ENCODE assay signal across 16 cellular contexts in genomic region chr10:132347211-132347930, GRCh38. TPM values are rescaled to one million over a fixed set of nuclear protein-coding genes. Genes with fewer than 3 reads are reported as not detected.
A peak's percentile ranks its signal among the peaks of the same experiment; 100 is the strongest.
DNase-seq lines count a peak whose midpoint lies in the region; ATAC-seq and TF ChIP-seq lines count a peak whose summit lies in the region.
"Had no signal": no experiment of that assay in that cellular context is flagged by ENCODE, and none has a peak within 500 bp of the region (broad histone marks: within the 10 kb centered on the region; RNA-seq: fewer than 3 reads in every experiment).

No MANE protein-coding gene starts in this region.

- H3K9ac ChIP-seq in neural progenitor cell = no peak overlapping the region

- H3K36me3 ChIP-seq in neural progenitor cell = no peaks in the 10 kb centered on the region
- H3K36me3 ChIP-seq: MG63 had no signal

- no peak overlapping the region for H2AFZ ChIP-seq in neural progenitor cell (replicated peaks)

- no peaks in the 10 kb centered on the region for H3K27me3 ChIP-seq in neural progenitor cell
- H3K27me3 ChIP-seq: MG63 had no signal

- TF ChIP-seq CTCF in WTC11 (IDR thresholded peaks at IDR 0.05) = no peak
- no peak for TF ChIP-seq CTCF in neural progenitor cell (IDR thresholded peaks at IDR 0.05)

- H3K9me3 ChIP-seq in neural progenitor cell (ENCODE audit: low read depth) = no peaks in the 10 kb centered on the region
- H3K9me3 ChIP-seq: MG63 had no signal

- no peaks in the 10 kb centered on the region for H3K4me1 ChIP-seq in neural progenitor cell

- peak overlapping the region; percentile 71; the same call in 1 of the 2 replicates for H3K27ac Mint-ChIP-seq in WTC11
- peak overlapping the region; percentile 66 for H3K27ac Mint-ChIP-seq in neural progenitor cell
- H3K27ac Mint-ChIP-seq in stimulated activated naive B cell treated with anti-CD40 and anti-IgM and Interleukin-4, amounts not matched to agents 10 μg/mL and 1 μg/mL and 100 μg/mL, for 72 hours = peak overlapping the region; percentile 1

- CTCF ChIA-PET in WTC11 (lab: Charles Lee) = interaction anchor here (1.2 to 2.1 kb wide), 2 partner anchors 13 to 35 kb away, joined by 3 to 14 read pairs; no protein-coding TSS in a partner anchor

- H3K79me2 ChIP-seq in neural progenitor cell (ENCODE audit: low read depth) = no peaks in the 10 kb centered on the region

- H3K36me3 Mint-ChIP-seq in WTC11 = no peaks in the 10 kb centered on the region
- peaks cover 17% of the 10 kb centered on the region for H3K36me3 Mint-ChIP-seq in neural progenitor cell
- peaks cover 29 to 42% of the 10 kb centered on the region in 2 donors for H3K36me3 Mint-ChIP-seq in stimulated activated naive B cell treated with anti-CD40 and anti-IgM and Interleukin-4, amounts not matched to agents 10 μg/mL and 1 μg/mL and 100 μg/mL, for 72 hours

- no peak overlapping the region for H3K27ac ChIP-seq in neural progenitor cell

- H3K9me3 Mint-ChIP-seq in WTC11 (no peaks in the 10 kb centered on the region), neural progenitor cell (peaks cover 2% of the 10 kb centered on the region)
- peaks cover 0 to 2% of the 10 kb centered on the region in 2 donors for H3K9me3 Mint-ChIP-seq in stimulated activated naive B cell treated with anti-CD40 and anti-IgM and Interleukin-4, amounts not matched to agents 10 μg/mL and 1 μg/mL and 100 μg/mL, for 72 hours

- H3K4me1 Mint-ChIP-seq in WTC11 (no peaks in the 10 kb centered on the region), neural progenitor cell (peaks cover 12% of the 10 kb centered on the region)
- H3K4me1 Mint-ChIP-seq in stimulated activated naive B cell treated with anti-CD40 and anti-IgM and Interleukin-4, amounts not matched to agents 10 μg/mL and 1 μg/mL and 100 μg/mL, for 72 hours = peaks cover 10 to 17% of the 10 kb centered on the region in 2 donors
- H3K4me1 Mint-ChIP-seq: CD4-positive, CD25-positive, alpha-beta regulatory T cell had no signal

- H3K4me2 ChIP-seq in neural progenitor cell = no peak overlapping the region

- H3K27me3 Mint-ChIP-seq in WTC11 (ENCODE audit: low read depth) (peaks cover 7% of the 10 kb centered on the region), neural progenitor cell (ENCODE audit: insufficient read depth, low read depth) (peaks cover 6% of the 10 kb centered on the region)
- no peaks in the 10 kb centered on the region for H3K27me3 Mint-ChIP-seq in stimulated activated naive B cell treated with anti-CD40 and anti-IgM and Interleukin-4, amounts not matched to agents 10 μg/mL and 1 μg/mL and 100 μg/mL, for 72 hours
- H3K27me3 Mint-ChIP-seq: CD4-positive, CD25-positive, alpha-beta regulatory T cell had no signal

- no peaks in the 10 kb centered on the region for H3F3A ChIP-seq in neural progenitor cell (ENCODE audit: low read depth)

- H3K4me3 Mint-ChIP-seq in WTC11 (no peak overlapping the region), neural progenitor cell (no peak overlapping the region)
- no peak overlapping the region for H3K4me3 Mint-ChIP-seq in stimulated activated naive B cell treated with anti-CD40 and anti-IgM and Interleukin-4, amounts not matched to agents 10 μg/mL and 1 μg/mL and 100 μg/mL, for 72 hours
- H3K4me3 Mint-ChIP-seq: CD4-positive, CD25-positive, alpha-beta regulatory T cell had no signal

- POLR2A ChIA-PET in WTC11 (lab: Charles Lee) = no interaction called here

- no peak overlapping the region for H3K4me3 ChIP-seq in neural progenitor cell
- H3K4me3 ChIP-seq: MG63 had no signal

- DNase-seq in NCI-H2107 treated with DMSO at 0.1 percent for 48 hours (lab: John Stamatoyannopoulos, UW; ENCODE audit: unreplicated experiment) (peak; percentile 22), NCI-H2107 (lab: John Stamatoyannopoulos, UW) (no peak), WTC11 (ENCODE audit: low spot score) (no peak), neural progenitor cell (ENCODE audit: low spot score) (no peak), NCI-H1694 treated with DMSO at 0.1 percent for 48 hours (lab: John Stamatoyannopoulos, UW) (no peak), MV-4-11 (lab: John Stamatoyannopoulos, UW) (no peak)
- no peak for DNase-seq in stimulated activated naive B cell treated with anti-CD40 and anti-IgM and Interleukin-4, amounts not matched to agents 10 μg/mL and 1 μg/mL and 100 μg/mL, for 72 hours
- DNase-seq: CD4-positive, CD25-positive, alpha-beta regulatory T cell; DMS79; MG63; NCI-H1105; NCI-H2081; NCI-H226; NCI-H69; PC-3 had no signal

- no peaks in the 10 kb centered on the region for H4K20me1 ChIP-seq in neural progenitor cell (ENCODE audit: low read depth)

- ATAC-seq in WTC11 (no peak), GM21390 (IDR thresholded peaks at IDR 0.05; ENCODE audit: unreplicated experiment) (no peak)
- ATAC-seq in stimulated activated naive B cell treated with anti-CD40 and anti-IgM and Interleukin-4, amounts not matched to agents 10 μg/mL and 1 μg/mL and 100 μg/mL, for 72 hours (replicated peaks) = peak; percentile 31 to 64
- ATAC-seq: PC-3 had no signal

TF ChIP-seq in WTC11, 78 proteins besides CTCF, POLR2A, EP300 and RAD21 (continues in another document):
- TF ChIP-seq, protein P1, sequence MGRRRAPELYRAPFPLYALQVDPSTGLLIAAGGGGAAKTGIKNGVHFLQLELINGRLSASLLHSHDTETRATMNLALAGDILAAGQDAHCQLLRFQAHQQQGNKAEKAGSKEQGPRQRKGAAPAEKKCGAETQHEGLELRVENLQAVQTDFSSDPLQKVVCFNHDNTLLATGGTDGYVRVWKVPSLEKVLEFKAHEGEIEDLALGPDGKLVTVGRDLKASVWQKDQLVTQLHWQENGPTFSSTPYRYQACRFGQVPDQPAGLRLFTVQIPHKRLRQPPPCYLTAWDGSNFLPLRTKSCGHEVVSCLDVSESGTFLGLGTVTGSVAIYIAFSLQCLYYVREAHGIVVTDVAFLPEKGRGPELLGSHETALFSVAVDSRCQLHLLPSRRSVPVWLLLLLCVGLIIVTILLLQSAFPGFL (CRISPR knock-in tag; IDR thresholded peaks at IDR 0.05; ENCODE audit: borderline replicate concordance) = no peak
- TF ChIP-seq, protein P2, sequence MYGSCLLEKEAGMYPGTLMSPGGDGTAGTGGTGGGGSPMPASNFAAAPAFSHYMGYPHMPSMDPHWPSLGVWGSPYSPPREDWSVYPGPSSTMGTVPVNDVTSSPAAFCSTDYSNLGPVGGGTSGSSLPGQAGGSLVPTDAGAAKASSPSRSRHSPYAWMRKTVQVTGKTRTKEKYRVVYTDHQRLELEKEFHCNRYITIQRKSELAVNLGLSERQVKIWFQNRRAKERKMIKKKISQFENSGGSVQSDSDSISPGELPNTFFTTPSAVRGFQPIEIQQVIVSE (CRISPR knock-in tag; IDR thresholded peaks at IDR 0.05; ENCODE audit: borderline replicate concordance) = no peak
- TF ChIP-seq ZNF317 (CRISPR knock-in tag; IDR thresholded peaks at IDR 0.05; ENCODE audit: borderline replicate concordance, low read depth) = no peak
- TF ChIP-seq, protein P3, sequence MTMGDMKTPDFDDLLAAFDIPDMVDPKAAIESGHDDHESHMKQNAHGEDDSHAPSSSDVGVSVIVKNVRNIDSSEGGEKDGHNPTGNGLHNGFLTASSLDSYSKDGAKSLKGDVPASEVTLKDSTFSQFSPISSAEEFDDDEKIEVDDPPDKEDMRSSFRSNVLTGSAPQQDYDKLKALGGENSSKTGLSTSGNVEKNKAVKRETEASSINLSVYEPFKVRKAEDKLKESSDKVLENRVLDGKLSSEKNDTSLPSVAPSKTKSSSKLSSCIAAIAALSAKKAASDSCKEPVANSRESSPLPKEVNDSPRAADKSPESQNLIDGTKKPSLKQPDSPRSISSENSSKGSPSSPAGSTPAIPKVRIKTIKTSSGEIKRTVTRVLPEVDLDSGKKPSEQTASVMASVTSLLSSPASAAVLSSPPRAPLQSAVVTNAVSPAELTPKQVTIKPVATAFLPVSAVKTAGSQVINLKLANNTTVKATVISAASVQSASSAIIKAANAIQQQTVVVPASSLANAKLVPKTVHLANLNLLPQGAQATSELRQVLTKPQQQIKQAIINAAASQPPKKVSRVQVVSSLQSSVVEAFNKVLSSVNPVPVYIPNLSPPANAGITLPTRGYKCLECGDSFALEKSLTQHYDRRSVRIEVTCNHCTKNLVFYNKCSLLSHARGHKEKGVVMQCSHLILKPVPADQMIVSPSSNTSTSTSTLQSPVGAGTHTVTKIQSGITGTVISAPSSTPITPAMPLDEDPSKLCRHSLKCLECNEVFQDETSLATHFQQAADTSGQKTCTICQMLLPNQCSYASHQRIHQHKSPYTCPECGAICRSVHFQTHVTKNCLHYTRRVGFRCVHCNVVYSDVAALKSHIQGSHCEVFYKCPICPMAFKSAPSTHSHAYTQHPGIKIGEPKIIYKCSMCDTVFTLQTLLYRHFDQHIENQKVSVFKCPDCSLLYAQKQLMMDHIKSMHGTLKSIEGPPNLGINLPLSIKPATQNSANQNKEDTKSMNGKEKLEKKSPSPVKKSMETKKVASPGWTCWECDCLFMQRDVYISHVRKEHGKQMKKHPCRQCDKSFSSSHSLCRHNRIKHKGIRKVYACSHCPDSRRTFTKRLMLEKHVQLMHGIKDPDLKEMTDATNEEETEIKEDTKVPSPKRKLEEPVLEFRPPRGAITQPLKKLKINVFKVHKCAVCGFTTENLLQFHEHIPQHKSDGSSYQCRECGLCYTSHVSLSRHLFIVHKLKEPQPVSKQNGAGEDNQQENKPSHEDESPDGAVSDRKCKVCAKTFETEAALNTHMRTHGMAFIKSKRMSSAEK (CRISPR knock-in tag; IDR thresholded peaks at IDR 0.05; ENCODE audit: borderline replicate concordance) = no peak
- TF ChIP-seq IRF1 (CRISPR knock-in tag; IDR thresholded peaks at IDR 0.05) = no peak
- no peak for TF ChIP-seq CREM (CRISPR knock-in tag; IDR thresholded peaks at IDR 0.05)
- TF ChIP-seq EMX1 (CRISPR knock-in tag; IDR thresholded peaks at IDR 0.05) = no peak

RNA-seq across cellular contexts. Expression of gene LRRC27, which starts 15.4 kb away (rescaled TPM):
- total RNA-seq in WTC11 (2021) = 4.0 to 4.6 TPM (median 4.4 TPM) in 3 replicates
- 8.0 and 16.9 TPM in 2 replicates for total RNA-seq in neural progenitor cell (ENCODE audit: low replicate concordance)

RNA-seq across cellular contexts. Expression of gene STK32C, which starts 39.6 kb away (rescaled TPM):
- total RNA-seq in WTC11 (2021) = 20.7 to 23.2 TPM (median 22.2 TPM) in 3 replicates
- 2.5 and 13.5 TPM in 2 replicates for total RNA-seq in neural progenitor cell (ENCODE audit: low replicate concordance)

RNA-seq across cellular contexts. Expression of gene PWWP2B, which starts 49.6 kb away (rescaled TPM):
- 12.2 to 14.1 TPM (median 13.6 TPM) in 3 replicates for total RNA-seq in WTC11 (2021)
- total RNA-seq in neural progenitor cell (ENCODE audit: low replicate concordance) = 0.34 and 1.5 TPM in 2 replicates

Comparison
In these comparisons a context has a peak if more than half of its experiments do, and no peak if none do; other contexts are left out.
1. ATAC-seq: peak in stimulated activated naive B cell treated with anti-CD40 and anti-IgM and Interleukin-4, amounts not matched to agents 10 μg/mL and 1 μg/mL and 100 μg/mL, for 72 hours (2 of 2); none in WTC11 (single experiment) and GM21390 (single experiment).
2. H3K27ac Mint-ChIP-seq: peak in every context shown above with its lines; median percentile 71 in WTC11; 66 in neural progenitor cell; 1 in stimulated activated naive B cell treated with anti-CD40 and anti-IgM and Interleukin-4, amounts not matched to agents 10 μg/mL and 1 μg/mL and 100 μg/mL, for 72 hours.